In genomic region chr1:154961497-154962237, GRCh38 we compare ENCODE assay signal across 8 cellular contexts. TPM values are rescaled to one million over a fixed set of nuclear protein-coding genes. Genes with fewer than 3 reads are reported as not detected.
A peak's percentile ranks its signal among the peaks of the same experiment; 100 is the strongest.
DNase-seq lines count a peak whose midpoint lies in the region; ATAC-seq, FAIRE-seq and TF ChIP-seq lines count a peak whose summit lies in the region.

A gene with protein sequence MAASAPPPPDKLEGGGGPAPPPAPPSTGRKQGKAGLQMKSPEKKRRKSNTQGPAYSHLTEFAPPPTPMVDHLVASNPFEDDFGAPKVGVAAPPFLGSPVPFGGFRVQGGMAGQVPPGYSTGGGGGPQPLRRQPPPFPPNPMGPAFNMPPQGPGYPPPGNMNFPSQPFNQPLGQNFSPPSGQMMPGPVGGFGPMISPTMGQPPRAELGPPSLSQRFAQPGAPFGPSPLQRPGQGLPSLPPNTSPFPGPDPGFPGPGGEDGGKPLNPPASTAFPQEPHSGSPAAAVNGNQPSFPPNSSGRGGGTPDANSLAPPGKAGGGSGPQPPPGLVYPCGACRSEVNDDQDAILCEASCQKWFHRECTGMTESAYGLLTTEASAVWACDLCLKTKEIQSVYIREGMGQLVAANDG (minus strand): TSS chr1:154961782. CDS start chr1:154961576, 206 bp downstream.

- H3K36me3 Mint-ChIP-seq in central memory CD8-positive, alpha-beta T cell (ENCODE audit: insufficient read depth), result peaks cover 35% of the 10 kb centered on the region

- FAIRE-seq in kidney (lab: Jason Lieb, UNC), result no peak

- DNase-seq in ACHN (peak; percentile 84), NCI-H2196 treated with DMSO at 0.1 percent for 48 hours (lab: John Stamatoyannopoulos, UW; ENCODE audit: unreplicated experiment) (peak; percentile 64), kidney (peak; percentile 94)
- DNase-seq in activated CD4-positive, CD25-positive, alpha-beta regulatory T cell treated with anti-CD3 and anti-CD28 coated beads, Interleukin-2, amount 50 U/mL, for 16 hours (ENCODE audit: low read depth, low spot score), result peak; percentile 55
- peak; percentile 72 to 73 for DNase-seq in central memory CD8-positive, alpha-beta T cell (ENCODE audit: low spot score in 2 of 2)
- DNase-seq in stimulated activated CD4-positive, alpha-beta T cell treated with anti-CD3 and anti-CD28 coated beads, Interleukin-15, amount 100 ng/mL, for 48 hours (ENCODE audit: low read depth in 2 of 2), result peak; percentile 62 to 73

- peaks cover 26% of the 10 kb centered on the region for H3K4me1 Mint-ChIP-seq in central memory CD8-positive, alpha-beta T cell

- no peaks in the 10 kb centered on the region for H3K27me3 Mint-ChIP-seq in central memory CD8-positive, alpha-beta T cell

- peaks cover 16 to 24% of the 10 kb centered on the region in 2 donors for H3K36me3 ChIP-seq in kidney (ENCODE audit: control insufficient read depth in 1 of 2, insufficient read depth in 2 of 2, low read length in 2 of 2)

- TF ChIP-seq POLR2A in GM18526 (IDR thresholded peaks at IDR 0.05; ENCODE audit: extremely low read depth, insufficient read length), result peak; percentile 88

- H3K4me3 ChIP-seq in kidney (ENCODE audit: low read length in 2 of 2), result peak within 1 kb of the TSS; percentile 71 to 81

- in situ Hi-C loops in ACHN (cut with HindIII; ENCODE audit: low pct_ligation_motif_present, low pct_unique_long_range_greater_than_20kb, low sequenced_read_pairs), result no loop called here

- no peaks in the 10 kb centered on the region for H3K9me3 Mint-ChIP-seq in central memory CD8-positive, alpha-beta T cell

- H3K27ac ChIP-seq in kidney (ENCODE audit: low read depth in 2 of 2, low read length in 2 of 2), result peak within 1 kb of the TSS; percentile 98 to 99

- intact Hi-C loops in kidney (cut with DNase I), result no loop called here

- peak; percentile 67 for ATAC-seq in HG03064 (IDR thresholded peaks at IDR 0.05; ENCODE audit: low read depth, unreplicated experiment)
- ATAC-seq in central memory CD8-positive, alpha-beta T cell (replicated peaks; ENCODE audit: extremely low read depth, poor library complexity, severe bottlenecking), result peak; percentile 80

- H3K9ac ChIP-seq in kidney (ENCODE audit: low read length in 2 of 2), result peak within 1 kb of the TSS; percentile 81 to 93

- peaks cover 7 to 11% of the 10 kb centered on the region in 2 donors for H3K4me1 ChIP-seq in kidney (ENCODE audit: control insufficient read depth in 1 of 2, insufficient read depth in 1 of 2, low read depth in 1 of 2, low read length in 2 of 2)

- H3K27ac Mint-ChIP-seq in central memory CD8-positive, alpha-beta T cell (ENCODE audit: low read depth), result peak within 1 kb of the TSS; percentile 86

- peak within 1 kb of the TSS; percentile 81 for H3K4me3 Mint-ChIP-seq in central memory CD8-positive, alpha-beta T cell

- no peaks in the 10 kb centered on the region for H3K9me3 ChIP-seq in kidney (ENCODE audit: control insufficient read depth in 1 of 2, low read length in 2 of 2)

- TF ChIP-seq CTCF in kidney (IDR thresholded peaks at IDR 0.05; ENCODE audit: borderline replicate concordance, extremely low read depth, insufficient read depth), result peak; percentile 67

RNA-seq across cellular contexts. Expression of the gene that starts here (rescaled TPM):
- 32.8 TPM for total RNA-seq in kidney
- polyA plus RNA-seq in kidney (ENCODE audit: insufficient read depth, low read depth, low replicate concordance), result 26.9 TPM

Comparison
In these comparisons a context has a peak if more than half of its experiments do, and no peak if none do; other contexts are left out.
1. Peak in every context shown above with its lines: DNase-seq, ATAC-seq, H3K4me3 ChIP-seq and H3K27ac ChIP-seq.